In the genomic region with DNA sequence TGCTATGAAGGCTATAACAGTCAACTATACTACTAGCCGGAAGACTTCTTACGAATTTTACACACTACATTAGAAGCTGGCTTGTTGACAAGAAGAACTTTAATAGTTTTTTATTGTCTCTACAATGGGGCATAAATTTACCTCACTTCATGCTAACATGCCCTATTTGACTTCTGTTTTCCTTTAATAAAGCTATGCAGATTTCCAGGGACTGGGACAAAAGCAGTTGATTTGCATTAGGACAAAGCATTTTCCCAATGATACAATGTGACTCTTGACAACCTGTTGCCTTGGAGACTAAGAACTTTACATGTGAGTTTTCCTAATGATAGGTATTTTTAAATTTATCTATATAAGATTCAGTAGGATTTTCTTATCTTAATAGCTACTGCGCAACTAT, we compare ENCODE assay signal across 15 cellular contexts.
"Had no signal": no experiment of that assay in that cellular context is flagged by ENCODE, and none has a peak within 500 bp of the region (broad histone marks: within the 10 kb centered on the region; RNA-seq: fewer than 3 reads in every experiment).

No MANE protein-coding gene starts in this region.

- H3K36me3 ChIP-seq: adrenal gland, left ventricle myocardium inferior, sigmoid colon had no signal

- H3K36me3 Mint-ChIP-seq: memory B cell, type B pancreatic cell had no signal

- H3K27ac ChIP-seq: adrenal gland, left ventricle myocardium inferior, sigmoid colon had no signal

- H3K4me3 ChIP-seq: adrenal gland, left ventricle myocardium inferior, sigmoid colon had no signal

- H3K4me1 ChIP-seq: left ventricle myocardium inferior had no signal

- H3K27me3 Mint-ChIP-seq: activated T-helper 17 cell treated with anti-CD3 and anti-CD28 coated beads, Interleukin-2, amount 50 U/mL, for 72 hours; dendritic cell treated with granulocyte-macrophage colony-stimulating factor and Interleukin-4, amounts not matched to agents 40 ng/mL and 50 ng/mL, for 4 days; memory B cell; type B pancreatic cell had no signal

- H3K9me3 ChIP-seq: adrenal gland, left ventricle myocardium inferior, sigmoid colon had no signal

- H3K9me3 Mint-ChIP-seq: dendritic cell treated with granulocyte-macrophage colony-stimulating factor and Interleukin-4, amounts not matched to agents 40 ng/mL and 50 ng/mL, for 4 days; memory B cell; nephron progenitor cell; type B pancreatic cell had no signal

- H3K27me3 ChIP-seq: adrenal gland, sigmoid colon had no signal

- DNase-seq: activated CD4-positive, alpha-beta T cell treated with anti-CD3 and anti-CD28 coated beads for 48 hours; activated naive CD4-positive, alpha-beta T cell treated with anti-CD3 and anti-CD28 coated beads, Interleukin-2, amount 50 U/mL, for 16 hours; activated T-cell treated with anti-CD3 and anti-CD28 coated beads for 4 hours; adrenal gland; erythroblast; islet precursor cell; left ventricle myocardium inferior; nephron progenitor cell; sigmoid colon; stimulated activated CD4-positive, alpha-beta T cell treated with anti-CD3 and anti-CD28 coated beads, Interleukin-12 subunit alpha, Interleukin-12 subunit beta, amount 100 ng/mL, for 4 hours; stimulated activated naive CD4-positive, alpha-beta T cell treated with Interleukin-2 at 50 U/mL for 16 hours had no signal

- H3K4me3 Mint-ChIP-seq: activated T-helper 17 cell treated with anti-CD3 and anti-CD28 coated beads, Interleukin-2, amount 50 U/mL, for 72 hours; dendritic cell treated with granulocyte-macrophage colony-stimulating factor and Interleukin-4, amounts not matched to agents 40 ng/mL and 50 ng/mL, for 4 days; memory B cell; nephron progenitor cell; type B pancreatic cell had no signal

- H3K27ac Mint-ChIP-seq: activated T-helper 17 cell treated with anti-CD3 and anti-CD28 coated beads, Interleukin-2, amount 50 U/mL, for 72 hours; dendritic cell treated with granulocyte-macrophage colony-stimulating factor and Interleukin-4, amounts not matched to agents 40 ng/mL and 50 ng/mL, for 4 days; memory B cell; nephron progenitor cell; type B pancreatic cell had no signal

- ATAC-seq: activated T-helper 17 cell treated with anti-CD3 and anti-CD28 coated beads, Interleukin-2, amount 50 U/mL, for 72 hours had no signal

- H3K4me1 Mint-ChIP-seq: activated T-helper 17 cell treated with anti-CD3 and anti-CD28 coated beads, Interleukin-2, amount 50 U/mL, for 72 hours; memory B cell had no signal
